ENCODE assay signal across 11 cellular contexts in genomic region chr3:25021816-25022215, GRCh38.
A peak's percentile ranks its signal among the peaks of the same experiment; 100 is the strongest.
DNase-seq lines count a peak whose midpoint lies in the region; ATAC-seq and TF ChIP-seq lines count a peak whose summit lies in the region.
"Had no signal": no experiment of that assay in that cellular context is flagged by ENCODE, and none has a peak within 500 bp of the region (broad histone marks: within the 10 kb centered on the region; RNA-seq: fewer than 3 reads in every experiment).

No MANE protein-coding gene starts in this region.

- H3K4me1 Mint-ChIP-seq in T-helper 2 cell treated with Interferon-gamma antibody and Interleukin-4, amounts not matched to agents 5 μg/mL and 100 μg/mL, for 36 hours (ENCODE audit: low read depth) = no peaks in the 10 kb centered on the region

- in situ Hi-C loops in mammary epithelial cell (cut with MboI; ENCODE audit: low sequenced_read_pairs in 2 of 2) = loop anchor here (25.0 kb wide), 1 partner anchor 565 kb away; no protein-coding TSS in a partner anchor

- no peak overlapping the region for H2AFZ ChIP-seq in mammary epithelial cell (ENCODE audit: low read depth, low read length)

- 23% methylated on average over 3 of the region's 3 CpGs for WGBS in mammary epithelial cell (ENCODE audit: low coverage, missing lambda C conversion rate)

- no peak overlapping the region for H3K9ac ChIP-seq in mammary epithelial cell (ENCODE audit: insufficient read depth, low read length)

- H3K4me3 ChIP-seq in mammary epithelial cell (replicated peaks in 1 of 3; ENCODE audit: insufficient read depth in 1 of 3, low read depth in 2 of 3, low read length in 3 of 3) = no peak overlapping the region

- no peak overlapping the region for H3K4me2 ChIP-seq in mammary epithelial cell (ENCODE audit: insufficient read depth, low read depth, low read length)

- ATAC-seq in Right ventricle myocardium inferior = peak; percentile 54
- ATAC-seq in HG03039 (IDR thresholded peaks at IDR 0.05; ENCODE audit: unreplicated experiment) = no peak

- no peak for DNase-seq in Right ventricle myocardium inferior (ENCODE audit: missing footprints)
- DNase-seq in cardiac septum (ENCODE audit: low spot score) = no peak
- DNase-seq in mammary epithelial cell = peak; percentile 8
- DNase-seq in left kidney (ENCODE audit: low read depth, low spot score) = peak; percentile 44
- DNase-seq in T-helper 2 cell treated with Interferon-gamma antibody and Interleukin-4, amounts not matched to agents 5 μg/mL and 100 μg/mL, for 36 hours (ENCODE audit: low spot score) = no peak
- DNase-seq in NCI-H510A treated with DMSO at 0.1 percent for 48 hours (lab: John Stamatoyannopoulos, UW) = no peak
- no peak for DNase-seq in NCI-H1436 treated with DMSO at 0.1 percent for 48 hours (lab: John Stamatoyannopoulos, UW)
- DNase-seq: BE2C; effector CD4-positive, alpha-beta T cell had no signal

- H3K27me3 ChIP-seq in mammary epithelial cell (ENCODE audit: insufficient read depth, low read length) = no peaks in the 10 kb centered on the region
- H3K27me3 ChIP-seq: BE2C, neutrophil had no signal

- CTCF ChIA-PET in mammary epithelial cell (lab: Charles Lee; ENCODE audit: low non-redundant PET) = interaction anchor here (0.7 kb wide), 3 partner anchors 11 to 582 kb away, joined by 3 to 5 read pairs (median 4); no protein-coding TSS in a partner anchor

- H3K9me3 ChIP-seq in mammary epithelial cell (replicated peaks; ENCODE audit: insufficient read depth, low read length) = no peaks in the 10 kb centered on the region
- H3K9me3 ChIP-seq: BE2C, neutrophil had no signal

- no peaks in the 10 kb centered on the region for H3K36me3 ChIP-seq in mammary epithelial cell (ENCODE audit: insufficient read depth, low read length)
- H3K36me3 ChIP-seq: BE2C, neutrophil had no signal

- no peaks in the 10 kb centered on the region for H4K20me1 ChIP-seq in mammary epithelial cell (ENCODE audit: insufficient read depth, low read length)

- H3K27me3 Mint-ChIP-seq in T-helper 2 cell treated with Interferon-gamma antibody and Interleukin-4, amounts not matched to agents 5 μg/mL and 100 μg/mL, for 36 hours (ENCODE audit: low read depth) = no peaks in the 10 kb centered on the region

- dilution Hi-C loops in mammary epithelial cell (cut with HindIII; ENCODE audit: low sequenced_read_pairs) = no loop called here

- no TSS peak for BruUV-seq in mammary epithelial cell (replicated peaks; lab: Mats Ljungman, UMichigan)

- H3K4me1 ChIP-seq in mammary epithelial cell (ENCODE audit: insufficient read depth, low read length) = no peaks in the 10 kb centered on the region
- H3K4me1 ChIP-seq: BE2C had no signal

- no peaks in the 10 kb centered on the region for H3K36me3 Mint-ChIP-seq in T-helper 2 cell treated with Interferon-gamma antibody and Interleukin-4, amounts not matched to agents 5 μg/mL and 100 μg/mL, for 36 hours (ENCODE audit: low read depth)

- H3K27ac ChIP-seq in mammary epithelial cell (ENCODE audit: insufficient read depth, low read depth, low read length) = no peak overlapping the region
- H3K27ac ChIP-seq: neutrophil had no signal

- intact Hi-C loops in Right ventricle myocardium inferior (cut with DNase I) (loop anchor here (2.0 to 5.0 kb wide), 2 partner anchors 405 to 573 kb away; partner anchors contain the start of gene RARB), cardiac septum (cut with DNase I) (loop anchor here (5.0 kb wide), 1 partner anchor 570 kb away; no protein-coding TSS in a partner anchor), mammary epithelial cell (cut with micrococcal nuclease) (loop anchor here (1.0 kb wide), 1 partner anchor 572 kb away; no protein-coding TSS in a partner anchor)

- peak; percentile 44 to 76 for TF ChIP-seq CTCF in mammary epithelial cell (conservative IDR thresholded peaks at IDR 0.05 in 1 of 2, IDR thresholded peaks at IDR 0.05 in 1 of 2; ENCODE audit: extremely low read depth in 1 of 2, insufficient read depth in 1 of 2, low read depth in 1 of 2, low read length in 2 of 2)

- H3K27ac Mint-ChIP-seq in T-helper 2 cell treated with Interferon-gamma antibody and Interleukin-4, amounts not matched to agents 5 μg/mL and 100 μg/mL, for 36 hours = no peak overlapping the region

- H3K79me2 ChIP-seq in mammary epithelial cell (ENCODE audit: insufficient read depth, low read length) = no peaks in the 10 kb centered on the region

- H3K4me3 Mint-ChIP-seq in T-helper 2 cell treated with Interferon-gamma antibody and Interleukin-4, amounts not matched to agents 5 μg/mL and 100 μg/mL, for 36 hours = no peak overlapping the region

- no peaks in the 10 kb centered on the region for H3K9me3 Mint-ChIP-seq in T-helper 2 cell treated with Interferon-gamma antibody and Interleukin-4, amounts not matched to agents 5 μg/mL and 100 μg/mL, for 36 hours

Comparison
In these comparisons a context has a peak if more than half of its experiments do, and no peak if none do; other contexts are left out.
1. DNase-seq: peak in mammary epithelial cell (single experiment) and left kidney (single experiment); none in Right ventricle myocardium inferior (single experiment), cardiac septum (single experiment), T-helper 2 cell treated with Interferon-gamma antibody and Interleukin-4, amounts not matched to agents 5 μg/mL and 100 μg/mL, for 36 hours (single experiment), NCI-H510A treated with DMSO at 0.1 percent for 48 hours (single experiment) and NCI-H1436 treated with DMSO at 0.1 percent for 48 hours (single experiment).